In the genomic region with DNA sequence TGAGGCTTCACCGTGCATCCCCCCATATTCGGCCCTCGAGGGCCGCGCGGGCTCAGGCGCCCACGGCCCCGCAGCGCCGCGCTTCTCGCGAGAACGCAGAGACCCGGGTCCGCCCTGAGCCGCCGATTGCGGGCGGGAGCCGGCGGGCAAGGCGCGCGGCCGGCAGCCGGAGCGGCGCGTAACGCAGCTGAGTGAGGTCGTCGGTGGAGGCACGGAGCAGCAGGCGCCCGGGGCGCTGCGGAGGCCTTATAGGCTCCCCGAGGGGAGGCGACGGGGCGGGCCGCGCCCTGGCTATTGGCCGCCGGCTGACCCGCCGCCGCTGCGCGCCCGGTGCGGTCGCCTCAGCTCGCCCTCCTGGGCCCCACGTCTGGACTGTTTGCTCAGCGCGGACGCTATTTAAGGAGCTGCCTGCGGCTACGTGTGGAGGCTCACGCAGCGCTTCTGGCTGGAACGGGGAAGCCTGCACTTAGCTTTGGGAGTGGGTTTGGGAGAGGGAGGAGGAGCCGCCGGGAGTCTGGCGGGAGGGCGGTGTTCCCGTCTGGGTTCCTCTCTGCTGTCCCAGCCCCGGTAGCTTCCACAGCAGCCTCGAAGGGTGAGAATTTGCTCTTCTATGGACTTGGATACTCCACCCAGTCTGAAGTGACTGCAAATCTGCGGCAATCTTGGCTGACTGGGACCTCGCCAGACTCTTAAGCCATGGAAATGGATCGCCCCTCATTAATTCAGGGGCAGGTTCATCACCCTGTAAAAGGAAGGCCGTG, we compare ENCODE assay signal across 8 cellular contexts. TPM values are rescaled to one million over a fixed set of nuclear protein-coding genes. Genes with fewer than 3 reads are reported as not detected.
DNase-seq lines count a peak whose midpoint lies in the region; ATAC-seq and TF ChIP-seq lines count a peak whose summit lies in the region.

A gene (minus strand): TSS at position 221 of the 761 bp plus-strand sequence. CDS start 195 bp downstream, at position 26.

- intact Hi-C loops in Right ventricle myocardium superior (cut with DNase I): loop anchor here (10.0 kb wide), 1 partner anchor 86 kb away; no protein-coding TSS in a partner anchor

- ATAC-seq in GM18508 (IDR thresholded peaks at IDR 0.05; ENCODE audit: insufficient read depth, unreplicated experiment): peak; percentile 29
- peak; percentile 46 for ATAC-seq in HG03025 (IDR thresholded peaks at IDR 0.05; ENCODE audit: low FRiP score, unreplicated experiment)
- ATAC-seq in Right ventricle myocardium superior (ENCODE audit: poor library complexity): peak; percentile 81
- no peak for ATAC-seq in HG02870 (IDR thresholded peaks at IDR 0.05; ENCODE audit: unreplicated experiment)

- DNase-seq in AG09319 (ENCODE audit: extremely low read depth, low read depth) (peak; percentile 72), NCI-H748 (lab: John Stamatoyannopoulos, UW; ENCODE audit: unreplicated experiment) (peak; percentile 90), amniotic stem cell (lab: John Stamatoyannopoulos, UW) (peak; percentile 86), Right ventricle myocardium superior (peak; percentile 86), nucleus accumbens (lab: John Stamatoyannopoulos, UW) (peak in 49 of 56 donors; percentile 4 to 81 (median 56))

- no peak for TF ChIP-seq CTCF in AG09319 (IDR thresholded peaks at IDR 0.05; ENCODE audit: low read depth, low read length)

RNA-seq across cellular contexts. Expression of the gene that starts here (rescaled TPM):
- 16.9 TPM for total RNA-seq in Right ventricle myocardium superior
